Comparison of ENCODE assay signal across 27 cellular contexts in genomic region chr4:181672751-181673150, GRCh38.
"Had no signal": no experiment of that assay in that cellular context is flagged by ENCODE, and none has a peak within 500 bp of the region (broad histone marks: within the 10 kb centered on the region; RNA-seq: fewer than 3 reads in every experiment).

No MANE protein-coding gene starts in this region.

- H3K9ac ChIP-seq: neural progenitor cell, parathyroid adenoma had no signal

- H3K4me1 ChIP-seq: left ventricle myocardium inferior, neural progenitor cell, parathyroid adenoma, psoas muscle, right atrium auricular region, stomach, testis, thyroid gland, transverse colon, upper lobe of left lung, vagina had no signal

- DNase-seq: islet precursor cell; left ventricle myocardium inferior; mesendoderm; naive B cell; natural killer cell; nephron progenitor cell; occipital lobe; psoas muscle; stimulated activated CD4-positive, alpha-beta T cell treated with anti-CD3 and anti-CD28 coated beads, Interleukin-12 subunit alpha, Interleukin-12 subunit beta, amount 100 ng/mL, for 4 hours; stimulated activated CD4-positive, alpha-beta T cell treated with anti-CD3 and anti-CD28 coated beads, Interleukin-15, amount 100 ng/mL, for 24 hours; stimulated activated CD4-positive, alpha-beta T cell treated with anti-CD3 and anti-CD28 coated beads, Interleukin-2, amount 100 ng/mL, for 24 hours; stimulated activated CD4-positive, alpha-beta T cell treated with anti-CD3 and anti-CD28 coated beads, Interleukin-4, amount 100 ng/mL, for 1 hour; stimulated activated naive B cell treated with anti-CD40 and anti-IgM and Interleukin-4, amounts not matched to agents 10 μg/mL and 1 μg/mL and 100 μg/mL, for 72 hours; stimulated activated naive CD8-positive, alpha-beta T cell treated with anti-CD3 and anti-CD28 coated beads, Interleukin-15, Interleukin-2, amounts not matched to agents 100 U/mL and 50 U/mL, for 24 hours; stomach; testis; thyroid gland; transverse colon; upper lobe of left lung had no signal

- H3K79me2 ChIP-seq: parathyroid adenoma had no signal

- H3K4me2 ChIP-seq: neural progenitor cell had no signal

- H2AFZ ChIP-seq: neural progenitor cell, parathyroid adenoma had no signal

- H3K27ac ChIP-seq: left ventricle myocardium inferior, neural progenitor cell, neutrophil, parathyroid adenoma, psoas muscle, right atrium auricular region, skin epidermis, stomach, testis, thyroid gland, transverse colon, upper lobe of left lung, vagina had no signal

- H3K9me3 ChIP-seq: left ventricle myocardium inferior, neutrophil, psoas muscle, right atrium auricular region, stomach, testis, thyroid gland, transverse colon, upper lobe of left lung, vagina had no signal

- ATAC-seq: natural killer cell; psoas muscle; sciatic nerve; stimulated activated naive B cell treated with anti-CD40 and anti-IgM and Interleukin-4, amounts not matched to agents 10 μg/mL and 1 μg/mL and 100 μg/mL, for 72 hours; stimulated activated naive CD8-positive, alpha-beta T cell treated with anti-CD3 and anti-CD28 coated beads, Interleukin-15, Interleukin-2, amounts not matched to agents 100 U/mL and 50 U/mL, for 24 hours had no signal

- H3K4me3 ChIP-seq: left ventricle myocardium inferior, lung, neural progenitor cell, psoas muscle, right atrium auricular region, skin epidermis, stomach, testis, thyroid gland, transverse colon, upper lobe of left lung, vagina had no signal

- H3K36me3 ChIP-seq: left ventricle myocardium inferior, neural progenitor cell, neutrophil, right atrium auricular region, stomach, thyroid gland, transverse colon, upper lobe of left lung, vagina had no signal

- H3K27me3 ChIP-seq: neural progenitor cell, neutrophil, right atrium auricular region, stomach, testis, transverse colon, upper lobe of left lung, vagina had no signal
